In the genomic region with DNA sequence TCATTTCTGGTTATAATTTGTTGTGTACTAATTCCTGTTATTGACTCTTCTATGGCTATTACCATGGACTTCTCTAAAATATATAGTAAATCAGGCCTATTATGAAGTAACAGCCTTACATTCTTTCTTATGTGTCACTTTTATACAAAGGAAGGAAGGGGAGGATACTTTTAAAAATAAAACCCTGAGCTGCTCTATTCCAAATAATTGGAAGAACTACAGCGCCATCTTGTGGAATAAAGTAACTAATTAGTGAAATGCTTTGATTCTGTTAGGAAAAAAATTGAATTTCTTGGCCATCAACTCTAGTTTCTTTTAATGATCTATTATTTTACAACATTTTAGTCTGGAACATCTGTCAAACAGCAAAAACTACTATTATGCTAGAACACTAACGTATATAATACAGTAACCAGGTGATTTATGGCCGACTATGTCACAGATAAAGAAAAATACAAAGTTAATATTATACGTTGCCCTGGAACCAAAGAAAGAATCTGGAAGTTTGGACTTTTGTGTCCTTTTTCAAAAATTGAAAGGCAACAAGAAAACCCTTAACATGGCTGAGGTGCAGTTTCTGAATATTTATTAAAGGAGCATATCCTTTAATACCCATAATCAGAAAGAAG, we compare ENCODE assay signal across 8 cellular contexts. TPM values are rescaled to one million over a fixed set of nuclear protein-coding genes. Genes with fewer than 3 reads are reported as not detected.
DNase-seq lines count a peak whose midpoint lies in the region; ATAC-seq and TF ChIP-seq lines count a peak whose summit lies in the region.

No MANE protein-coding gene starts in this region.

- no peak overlapping the region for H3K27ac Mint-ChIP-seq in CD4-positive, alpha-beta T cell
- H3K27ac Mint-ChIP-seq in osteocyte (ENCODE audit: unreplicated experiment), result no peak overlapping the region

- H3K9me3 ChIP-seq in CD4-positive, alpha-beta T cell (ENCODE audit: control insufficient read depth, low read length), result no peaks in the 10 kb centered on the region

- peak; percentile 60 for ATAC-seq in CD4-positive, alpha-beta T cell (ENCODE audit: poor library complexity)
- ATAC-seq in GM21528 (IDR thresholded peaks at IDR 0.05; ENCODE audit: low FRiP score, unreplicated experiment) (peak; percentile 54), GM19455 (IDR thresholded peaks at IDR 0.05; ENCODE audit: unreplicated experiment) (no peak)

- H3K9me3 Mint-ChIP-seq in CD4-positive, alpha-beta T cell, result no peaks in the 10 kb centered on the region
- H3K9me3 Mint-ChIP-seq in osteocyte (ENCODE audit: unreplicated experiment), result no peaks in the 10 kb centered on the region

- no peak for DNase-seq in CD4-positive, alpha-beta T cell
- DNase-seq in NCI-H1417 (lab: John Stamatoyannopoulos, UW), result peak; percentile 20 to 97 (median 85)
- peak; percentile 37 for DNase-seq in SKM-1 (lab: John Stamatoyannopoulos, UW; ENCODE audit: unreplicated experiment)
- peak; percentile 81 for DNase-seq in fibroblast of peridontal ligament (ENCODE audit: extremely low read depth)
- no peak for DNase-seq in osteocyte (ENCODE audit: extremely low spot score, unreplicated experiment)
- no peak for DNase-seq in activated CD8-positive, alpha-beta memory T cell treated with anti-CD3 and anti-CD28 coated beads for 24 hours

- H3K36me3 Mint-ChIP-seq in CD4-positive, alpha-beta T cell (ENCODE audit: low read depth), result no peaks in the 10 kb centered on the region
- no peaks in the 10 kb centered on the region for H3K36me3 Mint-ChIP-seq in osteocyte (ENCODE audit: unreplicated experiment)

- TF ChIP-seq CTCF in CD4-positive, alpha-beta T cell (IDR thresholded peaks at IDR 0.05), result peak; percentile 77
- peak; percentile 63 for TF ChIP-seq CTCF in osteocyte (IDR thresholded peaks at IDR 0.05)

- peaks cover 4% of the 10 kb centered on the region for H3K27me3 Mint-ChIP-seq in CD4-positive, alpha-beta T cell
- H3K27me3 Mint-ChIP-seq in osteocyte (ENCODE audit: unreplicated experiment), result peaks cover 7% of the 10 kb centered on the region

- no peak overlapping the region for H3K27ac ChIP-seq in CD4-positive, alpha-beta T cell (ENCODE audit: low read depth, low read length)

- CTCF ChIA-PET in CD4-positive, alpha-beta T cell (lab: Charles Lee), result interaction anchor here (0.6 to 2.6 kb wide), 7 partner anchors 18 to 915 kb away, joined by 3 to 14 read pairs (median 8); a partner anchor contains a TSS

- POLR2A ChIA-PET in CD4-positive, alpha-beta T cell (lab: Charles Lee), result interaction anchor here (1.0 to 1.2 kb wide), 2 partner anchors 120 to 916 kb away, joined by 3 to 4 read pairs; no protein-coding TSS in a partner anchor

- no peaks in the 10 kb centered on the region for H3K27me3 ChIP-seq in CD4-positive, alpha-beta T cell (ENCODE audit: control insufficient read depth, insufficient read depth, low read length)

- peaks cover 5% of the 10 kb centered on the region for H3K4me1 Mint-ChIP-seq in CD4-positive, alpha-beta T cell (ENCODE audit: low read depth)
- no peaks in the 10 kb centered on the region for H3K4me1 Mint-ChIP-seq in osteocyte (ENCODE audit: unreplicated experiment)

- no peak overlapping the region for H3K4me3 Mint-ChIP-seq in CD4-positive, alpha-beta T cell
- no peak overlapping the region for H3K4me3 Mint-ChIP-seq in osteocyte (ENCODE audit: unreplicated experiment)

- intact Hi-C loops in CD4-positive, alpha-beta T cell (cut with DNase I, micrococcal nuclease), result loop anchor here (1.0 to 10.0 kb wide), 8 partner anchors 59 to 974 kb away; no protein-coding TSS in a partner anchor

RNA-seq across cellular contexts. Expression of a gene that starts 55.0 kb away (rescaled TPM):
- total RNA-seq in CD4-positive, alpha-beta T cell, result 100 to 1,000 TPM; 142 to 147 TPM
- total RNA-seq in osteocyte, result not detected in 2 replicates

Comparison
In these comparisons a context has a peak if more than half of its experiments do, and no peak if none do; other contexts are left out.
1. DNase-seq: peak in NCI-H1417 (3 of 3), SKM-1 (single experiment) and fibroblast of peridontal ligament (single experiment); none in CD4-positive, alpha-beta T cell (0 of 10), osteocyte (single experiment) and activated CD8-positive, alpha-beta memory T cell treated with anti-CD3 and anti-CD28 coated beads for 24 hours (single experiment).
2. RNA of a gene that starts 55.0 kb away (total RNA-seq): 142 to 147 TPM in CD4-positive, alpha-beta T cell; not detected in osteocyte; every median in the first group is over 100 times any median in the second.